Comparison of ENCODE assay signal across 20 cellular contexts in the genomic region with DNA sequence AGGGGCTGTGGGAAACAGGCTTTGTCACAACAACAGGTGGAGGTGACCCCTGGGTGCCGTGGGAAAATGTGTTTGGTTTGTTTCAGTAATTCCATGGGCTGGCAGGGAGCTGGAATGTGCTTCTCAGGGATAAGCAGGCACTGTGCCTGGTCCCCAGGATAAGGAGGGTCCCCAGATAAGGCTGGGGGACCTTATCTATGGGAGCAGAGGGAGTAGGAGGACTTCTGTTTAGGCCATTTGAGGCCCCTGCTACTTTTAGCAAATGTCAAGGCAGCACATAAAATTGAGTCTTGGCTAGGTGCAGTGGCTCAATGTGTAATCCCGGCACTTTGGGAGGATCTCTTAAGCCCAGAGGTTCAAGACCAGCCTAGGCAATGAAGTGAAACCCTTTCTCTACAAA. TPM values are rescaled to one million over a fixed set of nuclear protein-coding genes. Genes with fewer than 3 reads are reported as not detected.
DNase-seq lines count a peak whose midpoint lies in the region; ATAC-seq, FAIRE-seq and TF ChIP-seq lines count a peak whose summit lies in the region.
"Had no signal": no experiment of that assay in that cellular context is flagged by ENCODE, and none has a peak within 500 bp of the region (broad histone marks: within the 10 kb centered on the region; RNA-seq: fewer than 3 reads in every experiment).

No MANE protein-coding gene starts in this region.

- no peak overlapping the region for H3K14ac ChIP-seq in trophoblast cell (ENCODE audit: low read length)

- no peaks in the 10 kb centered on the region for H3K9me3 Mint-ChIP-seq in activated naive CD8-positive, alpha-beta T cell treated with anti-CD3 and anti-CD28 coated beads, Interleukin-2, amount 50 U/mL, for 24 hours
- no peaks in the 10 kb centered on the region for H3K9me3 Mint-ChIP-seq in activated T-helper 2 cell treated with anti-CD3 and anti-CD28 coated beads, Interferon-gamma antibody, Interleukin-2, Interleukin-4, amounts not matched to agents 10 μg/mL and 5 μg/mL and 100 μg/mL, durations not matched to agents 14 hours and 24 hours and 36 hours
- H3K9me3 Mint-ChIP-seq: CD4-positive, alpha-beta T cell had no signal

- H3K4me1 ChIP-seq in HEK293 (ENCODE audit: control insufficient read depth, insufficient read depth, low read length) (no peaks in the 10 kb centered on the region), kidney (ENCODE audit: control insufficient read depth in 1 of 2, insufficient read depth in 1 of 2, low read depth in 1 of 2, low read length in 2 of 2) (no peaks in the 10 kb centered on the region), trophoblast cell (ENCODE audit: control insufficient read depth in 1 of 2, insufficient read depth in 2 of 2, low read length in 2 of 2) (no peaks in the 10 kb centered on the region)
- H3K4me1 ChIP-seq: BE2C, Caco-2, HAP-1 had no signal

- H2AK5ac ChIP-seq in trophoblast cell (ENCODE audit: low read length): no peak overlapping the region

- H3K23ac ChIP-seq in trophoblast cell (ENCODE audit: low read length): no peak overlapping the region

- peak; percentile 46 for DNase-seq in OCI-M2 (lab: John Stamatoyannopoulos, UW; ENCODE audit: unreplicated experiment)
- DNase-seq in kidney: peak; percentile 36
- DNase-seq in trophoblast cell: no peak
- DNase-seq in activated naive CD8-positive, alpha-beta T cell treated with anti-CD3 and anti-CD28 coated beads, Interleukin-2, amount 50 U/mL, for 24 hours: no peak
- no peak for DNase-seq in activated T-helper 2 cell treated with anti-CD3 and anti-CD28 coated beads, Interferon-gamma antibody, Interleukin-2, Interleukin-4, amounts not matched to agents 10 μg/mL and 5 μg/mL and 100 μg/mL, durations not matched to agents 14 hours and 24 hours and 36 hours (ENCODE audit: low spot score)
- DNase-seq: BE2C; C1 segment of cervical spinal cord; Caco-2; CD4-positive, alpha-beta T cell; GDM1; GM23248; IMR-90 had no signal

- no peak overlapping the region for H4K91ac ChIP-seq in trophoblast cell (ENCODE audit: low read depth, low read length)

- FAIRE-seq in kidney (lab: Jason Lieb, UNC): no peak
- FAIRE-seq: D721Med, GM12892, GM18507 had no signal

- H3K9me3 ChIP-seq in HEK293 (ENCODE audit: control insufficient read depth, insufficient read depth, low read depth, low read length): no peaks in the 10 kb centered on the region
- H3K9me3 ChIP-seq in kidney (ENCODE audit: control insufficient read depth in 1 of 2, low read length in 2 of 2): no peaks in the 10 kb centered on the region
- peaks cover 5% of the 10 kb centered on the region for H3K9me3 ChIP-seq in trophoblast cell (ENCODE audit: insufficient read depth, low read depth, low read length)
- H3K9me3 ChIP-seq: BE2C, Caco-2, HAP-1 had no signal

- no peak overlapping the region for H3K4ac ChIP-seq in trophoblast cell (ENCODE audit: low read depth, low read length)

- CTCF ChIA-PET in HEK293 (lab: Yijun Ruan, JAX): interaction anchor here (0.6 to 1.1 kb wide), 2 partner anchors 11 to 31 kb away, joined by 3 to 8 read pairs; no protein-coding TSS in a partner anchor

- no peak overlapping the region for H3K27ac ChIP-seq in HEK293 (ENCODE audit: extremely low read depth, low read depth, low read length)
- H3K27ac ChIP-seq in kidney (ENCODE audit: low read depth in 2 of 2, low read length in 2 of 2): no peak overlapping the region
- H3K27ac ChIP-seq in trophoblast cell (ENCODE audit: low read depth, low read length): no peak overlapping the region
- H3K27ac ChIP-seq: GM23248, HL-60 had no signal

- TF ChIP-seq CTCF in HEK293 (tag by site-specific recombination; IDR thresholded peaks at IDR 0.05) (no peak), kidney (IDR thresholded peaks at IDR 0.05; ENCODE audit: borderline replicate concordance, extremely low read depth, insufficient read depth) (no peak)

- POLR2A ChIA-PET in HEK293 (lab: Yijun Ruan, JAX): no interaction called here

- no peak overlapping the region for H2BK12ac ChIP-seq in trophoblast cell (ENCODE audit: low read length)

- no peak for ATAC-seq in activated naive CD8-positive, alpha-beta T cell treated with anti-CD3 and anti-CD28 coated beads, Interleukin-2, amount 50 U/mL, for 24 hours

- no peaks in the 10 kb centered on the region for H3K79me2 ChIP-seq in trophoblast cell (ENCODE audit: control insufficient read depth, insufficient read depth, low read length, poor library complexity)

- H3K36me3 Mint-ChIP-seq in activated naive CD8-positive, alpha-beta T cell treated with anti-CD3 and anti-CD28 coated beads, Interleukin-2, amount 50 U/mL, for 24 hours (ENCODE audit: low read depth): no peaks in the 10 kb centered on the region
- H3K36me3 Mint-ChIP-seq in activated T-helper 2 cell treated with anti-CD3 and anti-CD28 coated beads, Interferon-gamma antibody, Interleukin-2, Interleukin-4, amounts not matched to agents 10 μg/mL and 5 μg/mL and 100 μg/mL, durations not matched to agents 14 hours and 24 hours and 36 hours (ENCODE audit: low read depth): no peaks in the 10 kb centered on the region

- H4K8ac ChIP-seq in trophoblast cell (ENCODE audit: low read depth, low read length): no peak overlapping the region

- H3K4me3 Mint-ChIP-seq in activated naive CD8-positive, alpha-beta T cell treated with anti-CD3 and anti-CD28 coated beads, Interleukin-2, amount 50 U/mL, for 24 hours: no peak overlapping the region
- no peak overlapping the region for H3K4me3 Mint-ChIP-seq in activated T-helper 2 cell treated with anti-CD3 and anti-CD28 coated beads, Interferon-gamma antibody, Interleukin-2, Interleukin-4, amounts not matched to agents 10 μg/mL and 5 μg/mL and 100 μg/mL, durations not matched to agents 14 hours and 24 hours and 36 hours (ENCODE audit: low read depth)
- H3K4me3 Mint-ChIP-seq: CD4-positive, alpha-beta T cell had no signal

- no peaks in the 10 kb centered on the region for H3K79me1 ChIP-seq in trophoblast cell (ENCODE audit: low read length)

- peaks cover 22% of the 10 kb centered on the region for H3K27me3 Mint-ChIP-seq in activated naive CD8-positive, alpha-beta T cell treated with anti-CD3 and anti-CD28 coated beads, Interleukin-2, amount 50 U/mL, for 24 hours
- H3K27me3 Mint-ChIP-seq in activated T-helper 2 cell treated with anti-CD3 and anti-CD28 coated beads, Interferon-gamma antibody, Interleukin-2, Interleukin-4, amounts not matched to agents 10 μg/mL and 5 μg/mL and 100 μg/mL, durations not matched to agents 14 hours and 24 hours and 36 hours (ENCODE audit: low read depth): no peaks in the 10 kb centered on the region

- intact Hi-C loops in kidney (cut with DNase I): no loop called here
- intact Hi-C loops in activated T-helper 2 cell treated with anti-CD3 and anti-CD28 coated beads, Interferon-gamma antibody, Interleukin-2, Interleukin-4, amounts not matched to agents 10 μg/mL and 5 μg/mL and 100 μg/mL, durations not matched to agents 14 hours and 24 hours and 36 hours (cut with micrococcal nuclease): no loop called here

- no peak overlapping the region for H3K18ac ChIP-seq in trophoblast cell (ENCODE audit: low read length)

- H3K9ac ChIP-seq in kidney (ENCODE audit: low read length in 2 of 2) (no peak overlapping the region), trophoblast cell (ENCODE audit: low read length) (no peak overlapping the region)
- H3K9ac ChIP-seq: GM23248 had no signal

- H3K27ac Mint-ChIP-seq in activated naive CD8-positive, alpha-beta T cell treated with anti-CD3 and anti-CD28 coated beads, Interleukin-2, amount 50 U/mL, for 24 hours: no peak overlapping the region
- no peak overlapping the region for H3K27ac Mint-ChIP-seq in activated T-helper 2 cell treated with anti-CD3 and anti-CD28 coated beads, Interferon-gamma antibody, Interleukin-2, Interleukin-4, amounts not matched to agents 10 μg/mL and 5 μg/mL and 100 μg/mL, durations not matched to agents 14 hours and 24 hours and 36 hours
- H3K27ac Mint-ChIP-seq: CD4-positive, alpha-beta T cell had no signal

- H2BK120ac ChIP-seq in trophoblast cell (ENCODE audit: insufficient read depth, low read length, poor library complexity): no peak overlapping the region

- H2BK5ac ChIP-seq in trophoblast cell (ENCODE audit: low read depth, low read length, poor library complexity): no peak overlapping the region

- H3K4me3 ChIP-seq in HEK293 (ENCODE audit: low read depth, low read length): no peak overlapping the region
- H3K4me3 ChIP-seq in kidney (ENCODE audit: low read length in 2 of 2): no peak overlapping the region
- peak overlapping the region; percentile 34 for H3K4me3 ChIP-seq in trophoblast cell (ENCODE audit: low read depth, low read length)
- H3K4me3 ChIP-seq: GM23248, HAP-1 had no signal

- no peak overlapping the region for H2AFZ ChIP-seq in trophoblast cell (ENCODE audit: insufficient read depth, low read length, poor library complexity)
- H2AFZ ChIP-seq: GM23248 had no signal

- no CpG with 5 or more reads among the region's 2 CpGs for WGBS in trophoblast cell (ENCODE audit: extremely low coverage, insufficient coverage, insufficient read length)

- no peaks in the 10 kb centered on the region for H3K27me3 ChIP-seq in trophoblast cell (ENCODE audit: insufficient read depth, low read length)
- H3K27me3 ChIP-seq: BE2C had no signal

- peaks cover 0 to 6% of the 10 kb centered on the region in 2 experiments; a peak in 2 of 3 replicates for H3K36me3 ChIP-seq in HEK293 (ENCODE audit: control insufficient read depth in 2 of 2, insufficient read depth in 1 of 2, low read length in 2 of 2)
- peaks cover 0 to 6% of the 10 kb centered on the region in 2 donors for H3K36me3 ChIP-seq in kidney (ENCODE audit: control insufficient read depth in 1 of 2, insufficient read depth in 2 of 2, low read length in 2 of 2)
- peaks cover 4 to 14% of the 10 kb centered on the region in 2 experiments for H3K36me3 ChIP-seq in trophoblast cell (ENCODE audit: control insufficient read depth in 1 of 2, insufficient read depth in 2 of 2, low read length in 2 of 2)
- H3K36me3 ChIP-seq: BE2C, HAP-1 had no signal

- no peak overlapping the region for H3K4me2 ChIP-seq in trophoblast cell (ENCODE audit: low read length)

- no peaks in the 10 kb centered on the region for H3K4me1 Mint-ChIP-seq in activated naive CD8-positive, alpha-beta T cell treated with anti-CD3 and anti-CD28 coated beads, Interleukin-2, amount 50 U/mL, for 24 hours
- no peaks in the 10 kb centered on the region for H3K4me1 Mint-ChIP-seq in activated T-helper 2 cell treated with anti-CD3 and anti-CD28 coated beads, Interferon-gamma antibody, Interleukin-2, Interleukin-4, amounts not matched to agents 10 μg/mL and 5 μg/mL and 100 μg/mL, durations not matched to agents 14 hours and 24 hours and 36 hours (ENCODE audit: low read depth)

- no peak overlapping the region for H4K12ac ChIP-seq in trophoblast cell (ENCODE audit: low read depth, low read length)

TF ChIP-seq in HEK293, 187 proteins besides CTCF, POLR2A, EP300 and RAD21:
- TF ChIP-seq ZNF324 (tag by site-specific recombination; IDR thresholded peaks at IDR 0.05) (no peak), SCRT2 (tag by site-specific recombination; IDR thresholded peaks at IDR 0.05) (peak; percentile 41; the same call in 1 of the 2 replicates)
TF ChIP-seq in HEK293: peak in this region for 1.

RNA-seq across cellular contexts. Expression of gene KCNC3, which starts 59.5 kb away (rescaled TPM):
- 31.0 TPM for total RNA-seq in kidney
- 9.1 TPM for polyA plus RNA-seq in kidney (ENCODE audit: insufficient read depth, low read depth, low replicate concordance)
- polyA plus RNA-seq in trophoblast cell (2013): 22.5 and 22.6 TPM in 2 replicates
- total RNA-seq in activated T-helper 2 cell treated with anti-CD3 and anti-CD28 coated beads, Interferon-gamma antibody, Interleukin-2, Interleukin-4, amounts not matched to agents 10 μg/mL and 5 μg/mL and 100 μg/mL, durations not matched to agents 14 hours and 24 hours and 36 hours: 17.6 and 19.2 TPM in 2 replicates
- total RNA-seq: A172, HT1080, IMR-90 had no signal

Comparison
In these comparisons a context has a peak if more than half of its experiments do, and no peak if none do; other contexts are left out.
1. DNase-seq: peak in OCI-M2 (single experiment) and kidney (single experiment); none in trophoblast cell (0 of 2), activated naive CD8-positive, alpha-beta T cell treated with anti-CD3 and anti-CD28 coated beads, Interleukin-2, amount 50 U/mL, for 24 hours (single experiment) and activated T-helper 2 cell treated with anti-CD3 and anti-CD28 coated beads, Interferon-gamma antibody, Interleukin-2, Interleukin-4, amounts not matched to agents 10 μg/mL and 5 μg/mL and 100 μg/mL, durations not matched to agents 14 hours and 24 hours and 36 hours (single experiment).